13 cellular contexts compared by ENCODE assay signal in the genomic region with DNA sequence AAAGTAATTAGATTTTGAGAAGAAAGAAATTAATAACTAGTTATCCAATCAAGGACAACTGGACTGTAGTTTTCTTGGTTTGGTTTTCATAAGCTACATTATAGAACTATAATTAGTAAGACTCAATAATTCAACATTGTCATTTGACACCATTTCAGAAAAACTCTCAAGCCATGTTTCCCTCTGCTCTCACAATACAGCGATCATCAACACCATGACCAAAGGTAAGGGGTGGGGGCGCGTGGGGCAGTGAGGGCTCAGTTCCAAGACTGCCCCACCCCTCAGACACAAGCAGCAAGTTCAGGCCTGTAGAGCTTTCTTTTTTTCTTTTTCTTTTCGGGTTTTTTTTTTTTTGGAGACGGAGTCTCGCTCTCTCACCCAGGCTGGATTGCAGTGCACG. TPM values are rescaled to one million over a fixed set of nuclear protein-coding genes. Genes with fewer than 3 reads are reported as not detected.
DNase-seq lines count a peak whose midpoint lies in the region; ATAC-seq and TF ChIP-seq lines count a peak whose summit lies in the region.
"Had no signal": no experiment of that assay in that cellular context is flagged by ENCODE, and none has a peak within 500 bp of the region (broad histone marks: within the 10 kb centered on the region; RNA-seq: fewer than 3 reads in every experiment).

No MANE protein-coding gene starts in this region.

- intact Hi-C loops in Right ventricle myocardium superior (cut with DNase I) (no loop called here), right cardiac atrium (cut with DNase I) (no loop called here), thyroid gland (cut with DNase I) (no loop called here)

- ATAC-seq in Right ventricle myocardium superior (ENCODE audit: poor library complexity) (peak; percentile 18), right cardiac atrium (no peak), HG02973 (IDR thresholded peaks at IDR 0.05; ENCODE audit: unreplicated experiment) (no peak)
- ATAC-seq: stimulated activated memory B cell treated with anti-CD40 and anti-IgM and Interleukin-4, amounts not matched to agents 10 μg/mL and 1 μg/mL and 100 μg/mL, for 72 hours had no signal

- peaks cover 2% of the 10 kb centered on the region for H3K9me3 ChIP-seq in right cardiac atrium (ENCODE audit: control insufficient read depth, low read length)
- no peaks in the 10 kb centered on the region for H3K9me3 ChIP-seq in thyroid gland
- H3K9me3 ChIP-seq: prostate gland had no signal

- WGBS in right cardiac atrium: 76% methylated on average over 7 of the region's 7 CpGs
- 66 to 75% methylated on average over 7 of the region's 7 CpGs for WGBS in thyroid gland, 2 donors

- H3K27me3 ChIP-seq in right cardiac atrium (ENCODE audit: control insufficient read depth, insufficient read depth) (no peaks in the 10 kb centered on the region), thyroid gland (no peaks in the 10 kb centered on the region)

- H3K4me1 ChIP-seq in right cardiac atrium (ENCODE audit: control insufficient read depth, insufficient read depth, low read length) (no peaks in the 10 kb centered on the region), thyroid gland (peaks cover 28 to 31% of the 10 kb centered on the region in 2 donors)
- H3K4me1 ChIP-seq: prostate gland had no signal

- no peak overlapping the region for H3K27ac ChIP-seq in right cardiac atrium (ENCODE audit: low read length)
- peak overlapping the region; percentile 35 to 82 (median 72) for H3K27ac ChIP-seq in thyroid gland

- H3K36me3 ChIP-seq in thyroid gland: no peaks in the 10 kb centered on the region
- H3K36me3 ChIP-seq: prostate gland had no signal

- peak; percentile 8 for DNase-seq in Right ventricle myocardium superior
- DNase-seq in right cardiac atrium: no peak
- peak; percentile 97 for DNase-seq in NCI-H69 (lab: John Stamatoyannopoulos, UW)
- no peak for DNase-seq in epithelial cell of proximal tubule (ENCODE audit: low read depth)
- DNase-seq in thyroid gland: peak in 1 of 2 donors; percentile 22
- DNase-seq in NCI-H82 treated with DMSO at 0.1 percent for 48 hours (lab: John Stamatoyannopoulos, UW; ENCODE audit: unreplicated experiment): no peak
- no peak for DNase-seq in stimulated activated CD4-positive, alpha-beta T cell treated with anti-CD3 and anti-CD28 coated beads, Interleukin-1b, Interleukin-23, amount 100 ng/mL, for 48 hours
- DNase-seq: KBM-7; SIG-M5; stimulated activated CD4-positive, alpha-beta T cell treated with anti-CD3 and anti-CD28 coated beads, Interleukin-4, amount 100 ng/mL, for 1 hour had no signal

- no peak for TF ChIP-seq POLR2A in thyroid gland (IDR thresholded peaks at IDR 0.05)

- no peak overlapping the region for H3K4me3 ChIP-seq in right cardiac atrium (ENCODE audit: low read length)
- H3K4me3 ChIP-seq in epithelial cell of proximal tubule (ENCODE audit: low read depth, low read length): peak overlapping the region; percentile 46
- H3K4me3 ChIP-seq in thyroid gland (replicated peaks in 1 of 3): no peak overlapping the region
- H3K4me3 ChIP-seq: prostate gland had no signal

- no peak for TF ChIP-seq CTCF in epithelial cell of proximal tubule (conservative IDR thresholded peaks at IDR 0.05; ENCODE audit: low read depth, low read length)
- TF ChIP-seq CTCF in thyroid gland (IDR thresholded peaks at IDR 0.05): no peak

RNA-seq across cellular contexts. Expression of a gene that starts 6.4 kb away (rescaled TPM):
- total RNA-seq in Right ventricle myocardium superior: 50.0 TPM
- total RNA-seq in right cardiac atrium: 10 to 100 TPM; 30.2 to 55.3 (median 49.5) TPM
- 39.9 TPM for polyA plus RNA-seq in right cardiac atrium
- 2.2 and 3.0 TPM in 2 replicates for total RNA-seq in epithelial cell of proximal tubule
- total RNA-seq in thyroid gland: 10 to 100 TPM; 10.3 to 32.0 (median 23.4) TPM

RNA-seq across cellular contexts. Expression of a gene that starts 51.2 kb away (rescaled TPM):
- total RNA-seq in Right ventricle myocardium superior (92.8 TPM), right cardiac atrium (100 to 1,000 TPM in 2 of 4 donors, 10 to 100 TPM in 2; 84.0 to 103 (median 98.1) TPM), epithelial cell of proximal tubule (610 and 905 TPM in 2 replicates), thyroid gland (100 to 1,000 TPM; 104 to 201 (median 163) TPM)
- polyA plus RNA-seq in right cardiac atrium: 98.9 TPM

RNA-seq across cellular contexts. Expression of a gene that starts 51.6 kb away (rescaled TPM):
- total RNA-seq in Right ventricle myocardium superior (18.1 TPM), right cardiac atrium (10 to 100 TPM; 11.5 to 25.2 (median 15.4) TPM), epithelial cell of proximal tubule (20.9 and 22.9 TPM in 2 replicates), thyroid gland (10 to 100 TPM; 41.0 to 54.1 (median 49.6) TPM)
- polyA plus RNA-seq in right cardiac atrium: 15.7 TPM

RNA-seq across cellular contexts. Expression of a gene that starts 52.2 kb away (rescaled TPM):
- total RNA-seq in Right ventricle myocardium superior (170 TPM), right cardiac atrium (100 to 1,000 TPM; 168 to 186 (median 183) TPM), epithelial cell of proximal tubule (13.7 and 27.0 TPM in 2 replicates), thyroid gland (100 to 1,000 TPM; 105 to 296 (median 213) TPM)
- polyA plus RNA-seq in right cardiac atrium: 75.7 TPM

Comparison
In these comparisons a context has a peak if more than half of its experiments do, and no peak if none do; other contexts are left out.
1. DNase-seq: peak in Right ventricle myocardium superior (single experiment) and NCI-H69 (single experiment); none in right cardiac atrium (0 of 3), epithelial cell of proximal tubule (single experiment), NCI-H82 treated with DMSO at 0.1 percent for 48 hours (single experiment) and stimulated activated CD4-positive, alpha-beta T cell treated with anti-CD3 and anti-CD28 coated beads, Interleukin-1b, Interleukin-23, amount 100 ng/mL, for 48 hours (single experiment).